Comparison of ENCODE assay signal across 1 cellular context in genomic region chr15:41486286-41486685, GRCh38.
TF ChIP-seq lines count a peak whose summit lies in the region.

No MANE protein-coding gene starts in this region.

TF ChIP-seq in WTC11, 78 proteins besides CTCF, POLR2A, EP300 and RAD21 (continued from another document):
- no peak for TF ChIP-seq PREB (CRISPR knock-in tag; IDR thresholded peaks at IDR 0.05; ENCODE audit: borderline replicate concordance)
- TF ChIP-seq ZNF425 (CRISPR knock-in tag; conservative IDR thresholded peaks at IDR 0.05) = no peak
- TF ChIP-seq ZNF138 (CRISPR knock-in tag; conservative IDR thresholded peaks at IDR 0.05) = no peak
- no peak for TF ChIP-seq FOXP4 (CRISPR knock-in tag; IDR thresholded peaks at IDR 0.05)
- TF ChIP-seq TEAD1 (CRISPR knock-in tag; IDR thresholded peaks at IDR 0.05) = no peak
- TF ChIP-seq NR1H2 (CRISPR knock-in tag; IDR thresholded peaks at IDR 0.05) = no peak
- TF ChIP-seq IRF1 (CRISPR knock-in tag; IDR thresholded peaks at IDR 0.05) = no peak
- TF ChIP-seq E2F4 (CRISPR knock-in tag; IDR thresholded peaks at IDR 0.05; ENCODE audit: borderline replicate concordance, low read depth) = no peak
